In genomic region chr13:47999973-48000372, GRCh38 we compare ENCODE assay signal across 1 cellular context.
TF ChIP-seq lines count a peak whose summit lies in the region.

No MANE protein-coding gene starts in this region.

TF ChIP-seq in H1, 55 proteins besides CTCF, POLR2A, EP300 and RAD21:
- TF ChIP-seq SAP30 (IDR thresholded peaks at IDR 0.05; ENCODE audit: insufficient read depth, insufficient replicate concordance, low read length) (no peak), ZNF274 (IDR thresholded peaks at IDR 0.05; ENCODE audit: borderline replicate concordance, extremely low read depth, low read length) (no peak), KDM4A (IDR thresholded peaks at IDR 0.05; ENCODE audit: low read depth, low read length, severe bottlenecking) (no peak), JUN (IDR thresholded peaks at IDR 0.05; ENCODE audit: low read depth, low read length) (no peak), CHD2 (IDR thresholded peaks at IDR 0.05; ENCODE audit: low read length) (no peak), EGR1 (IDR thresholded peaks at IDR 0.05; ENCODE audit: borderline replicate concordance, low read depth, low read length) (no peak), SP4 (IDR thresholded peaks at IDR 0.05; ENCODE audit: low read length) (no peak), ASH2L (IDR thresholded peaks at IDR 0.05; ENCODE audit: low read length) (no peak), POLR2AphosphoS5 (IDR thresholded peaks at IDR 0.05; ENCODE audit: low read depth, low read length) (no peak), FOSL1 (IDR thresholded peaks at IDR 0.05; ENCODE audit: insufficient read depth, low read depth, low read length) (no peak), YY1 (IDR thresholded peaks at IDR 0.05; ENCODE audit: low read depth, low read length) (no peak), HDAC2 (IDR thresholded peaks at IDR 0.05; ENCODE audit: borderline replicate concordance in 1 of 2, low read depth in 2 of 2, low read length in 2 of 2) (no peak)
